9 cellular contexts compared by ENCODE assay signal in the genomic region with DNA sequence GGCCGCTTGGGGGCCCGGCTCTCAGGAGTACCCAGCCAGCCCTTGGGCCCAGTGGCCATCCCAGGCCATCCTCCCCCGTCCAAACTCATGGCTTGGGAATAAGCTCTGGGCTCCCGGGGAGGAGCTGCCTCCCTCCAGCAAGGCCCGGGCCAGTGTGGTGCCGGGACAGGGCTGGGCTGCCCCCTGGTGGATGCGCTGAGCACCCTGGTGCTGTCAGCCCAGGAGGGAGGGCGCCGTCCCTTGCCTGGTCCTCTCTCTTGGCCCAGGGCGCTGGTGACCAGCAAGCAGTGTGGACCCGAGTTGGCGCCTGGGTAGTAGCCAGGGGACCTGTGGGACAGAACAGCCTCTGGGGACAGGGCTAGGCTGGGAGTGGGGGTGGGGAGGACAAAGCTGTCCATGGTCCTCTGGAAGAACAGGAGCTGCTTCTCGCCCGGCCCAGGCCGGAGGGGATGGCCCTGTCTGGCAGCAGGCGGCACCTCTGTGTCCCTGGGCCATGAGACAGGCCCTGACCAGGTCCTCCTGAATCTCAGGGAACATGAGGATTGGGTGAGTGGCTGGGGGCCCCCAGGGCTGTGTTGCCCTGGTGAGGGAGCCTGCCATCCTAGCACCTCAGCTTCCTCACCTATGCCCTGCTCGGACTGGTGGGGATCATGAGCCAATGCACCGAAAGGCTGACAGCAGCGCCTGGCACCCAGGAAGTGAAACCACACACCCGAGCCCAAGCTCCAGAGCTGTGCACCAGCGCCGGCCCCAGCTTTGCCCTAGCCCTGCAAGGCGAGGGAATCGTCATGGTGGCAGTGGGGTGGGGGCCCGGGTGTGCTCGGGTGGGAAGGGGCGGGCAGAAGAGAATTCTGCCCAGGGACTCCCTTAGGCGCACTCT. TPM values are rescaled to one million over a fixed set of nuclear protein-coding genes. Genes with fewer than 3 reads are reported as not detected.
A peak's percentile ranks its signal among the peaks of the same experiment; 100 is the strongest.
DNase-seq lines count a peak whose midpoint lies in the region; ATAC-seq and TF ChIP-seq lines count a peak whose summit lies in the region.
"Had no signal": no experiment of that assay in that cellular context is flagged by ENCODE, and none has a peak within 500 bp of the region (broad histone marks: within the 10 kb centered on the region; RNA-seq: fewer than 3 reads in every experiment).

No MANE protein-coding gene starts in this region.

- H3K4me3 ChIP-seq in Caco-2 (ENCODE audit: low read depth, low read length) (no peak overlapping the region), HEK293 (ENCODE audit: low read depth, low read length) (no peak overlapping the region), RWPE2 (ENCODE audit: severe bottlenecking) (no peak overlapping the region), ovary (no peak overlapping the region), tibial artery (no peak overlapping the region)

- H3K27me3 Mint-ChIP-seq in Caco-2 (ENCODE audit: insufficient read depth, unreplicated experiment): no peaks in the 10 kb centered on the region
- H3K27me3 Mint-ChIP-seq: activated naive CD4-positive, alpha-beta T cell treated with anti-CD3 and anti-CD28 coated beads, Interleukin-2, amount 50 U/mL, for 24 hours had no signal

- BruUV-seq in Caco-2 (replicated peaks; lab: Mats Ljungman, UMichigan): no TSS peak

- H3K36me3 ChIP-seq in Caco-2 (ENCODE audit: control insufficient read depth, insufficient read depth, low read length): no peaks in the 10 kb centered on the region
- peaks cover 0 to 19% of the 10 kb centered on the region in 2 experiments; a peak in 1 of 3 replicates for H3K36me3 ChIP-seq in HEK293 (ENCODE audit: control insufficient read depth in 2 of 2, insufficient read depth in 1 of 2, low read length in 2 of 2)
- no peaks in the 10 kb centered on the region for H3K36me3 ChIP-seq in RWPE2 (ENCODE audit: low read depth)
- no peaks in the 10 kb centered on the region for H3K36me3 ChIP-seq in ovary
- H3K36me3 ChIP-seq in tibial artery: peaks cover 0 to 13% (median 0%) of the 10 kb centered on the region in 3 donors

- H3K27ac ChIP-seq in HEK293 (ENCODE audit: extremely low read depth, low read depth, low read length) (no peak overlapping the region), RWPE2 (ENCODE audit: poor library complexity, severe bottlenecking) (no peak overlapping the region), ovary (peak overlapping the region in 1 of 2 donors; percentile 45), tibial artery (peak overlapping the region; percentile 48)

- peak; percentile 88 for ATAC-seq in RWPE2 (ENCODE audit: low read depth)

- H3K4me1 ChIP-seq in Caco-2: no peaks in the 10 kb centered on the region
- H3K4me1 ChIP-seq in HEK293 (ENCODE audit: control insufficient read depth, insufficient read depth, low read length): no peaks in the 10 kb centered on the region
- H3K4me1 ChIP-seq in RWPE2 (ENCODE audit: insufficient read depth, poor library complexity, severe bottlenecking): no peaks in the 10 kb centered on the region
- peaks cover 4% of the 10 kb centered on the region for H3K4me1 ChIP-seq in ovary (ENCODE audit: insufficient read depth)
- H3K4me1 ChIP-seq in tibial artery: peaks cover 0 to 16% (median 12%) of the 10 kb centered on the region in 4 donors

- no peak overlapping the region for H3K27ac Mint-ChIP-seq in Caco-2 (ENCODE audit: unreplicated experiment)
- H3K27ac Mint-ChIP-seq: activated naive CD4-positive, alpha-beta T cell treated with anti-CD3 and anti-CD28 coated beads, Interleukin-2, amount 50 U/mL, for 24 hours had no signal

- DNase-seq in Caco-2: peak in 1 of 2 experiments; percentile 71
- DNase-seq in RWPE2 (ENCODE audit: low spot score): peak; percentile 71
- DNase-seq in activated effector memory CD4-positive, alpha-beta T cell treated with Interleukin-2 at 50 U/mL for 16 hours: peak; percentile 61
- peak; percentile 56 for DNase-seq in foreskin melanocyte
- peak; percentile 84 to 90 (median 87) for DNase-seq in ovary
- DNase-seq in tibial artery: peak; percentile 82 to 91
- DNase-seq in NCI-H2107 (lab: John Stamatoyannopoulos, UW): no peak

- no peaks in the 10 kb centered on the region for H3K27me3 ChIP-seq in Caco-2 (replicated peaks; ENCODE audit: control insufficient read depth, insufficient read depth, low read length)
- H3K27me3 ChIP-seq in RWPE2 (ENCODE audit: insufficient read depth, poor library complexity, severe bottlenecking): no peaks in the 10 kb centered on the region
- H3K27me3 ChIP-seq in ovary: no peaks in the 10 kb centered on the region
- H3K27me3 ChIP-seq in tibial artery: no peaks in the 10 kb centered on the region

- CTCF ChIA-PET in Caco-2 (lab: Charles Lee) (interaction anchor here (0.6 to 1.8 kb wide), 5 partner anchors 9 to 1233 kb away, joined by 3 to 29 read pairs (median 5); partner anchors contain the start of genes FAAP20, MORN1 and RER1), HEK293 (lab: Yijun Ruan, JAX) (interaction anchor here (0.6 to 6.0 kb wide), 30 partner anchors 9 to 480 kb away, joined by 3 to 105 read pairs (median 4); partner anchors contain the start of genes FAAP20, MORN1 and RER1)

- WGBS in ovary, 3 donors: 39 to 47% (median 43%) methylated on average over 27 to 28 of the region's 28 CpGs

- peak; percentile 31 for TF ChIP-seq POLR2A in ovary (IDR thresholded peaks at IDR 0.05)

- intact Hi-C loops in Caco-2 (cut with micrococcal nuclease; ENCODE audit: unreplicated experiment): loop anchor here (1.0 kb wide), 1 partner anchor 187 kb away; no protein-coding TSS in a partner anchor
- intact Hi-C loops in ovary (cut with DNase I): loop anchor here (1.0 to 5.0 kb wide), 7 partner anchors 60 to 187 kb away; partner anchors contain the start of gene FAAP20 (in 1 of the 4)
- intact Hi-C loops in tibial artery (cut with DNase I; ENCODE audit: low total_unique reads): loop anchor here (1.0 to 10.0 kb wide), 2 partner anchors 67 to 187 kb away; no protein-coding TSS in a partner anchor

- H3K9me3 ChIP-seq in Caco-2 (no peaks in the 10 kb centered on the region), HEK293 (ENCODE audit: control insufficient read depth, insufficient read depth, low read depth, low read length) (no peaks in the 10 kb centered on the region), RWPE2 (ENCODE audit: severe bottlenecking) (no peaks in the 10 kb centered on the region), ovary (no peaks in the 10 kb centered on the region), tibial artery (no peaks in the 10 kb centered on the region)

- H3K36me3 Mint-ChIP-seq in Caco-2 (ENCODE audit: insufficient read depth, unreplicated experiment): no peaks in the 10 kb centered on the region
- H3K36me3 Mint-ChIP-seq: activated naive CD4-positive, alpha-beta T cell treated with anti-CD3 and anti-CD28 coated beads, Interleukin-2, amount 50 U/mL, for 24 hours had no signal

- H3K4me1 Mint-ChIP-seq in Caco-2 (ENCODE audit: low read depth, unreplicated experiment): no peaks in the 10 kb centered on the region
- H3K4me1 Mint-ChIP-seq: activated naive CD4-positive, alpha-beta T cell treated with anti-CD3 and anti-CD28 coated beads, Interleukin-2, amount 50 U/mL, for 24 hours had no signal

- TF ChIP-seq CTCF in Caco-2 (IDR thresholded peaks at IDR 0.05; ENCODE audit: insufficient read depth in 1 of 2, low read depth in 1 of 2, low read length in 1 of 2, severe bottlenecking in 1 of 2, unreplicated experiment in 1 of 2) (peak; percentile 50 to 67), HEK293 (tag by site-specific recombination; IDR thresholded peaks at IDR 0.05) (peak; percentile 96), RWPE2 (IDR thresholded peaks at IDR 0.05; ENCODE audit: poor library complexity, severe bottlenecking) (peak; percentile 85), ovary (IDR thresholded peaks at IDR 0.05) (peak; percentile 81 to 97 (median 95)), tibial artery (IDR thresholded peaks at IDR 0.05) (peak; percentile 97 to 99)

- no peak overlapping the region for H3K4me3 Mint-ChIP-seq in Caco-2 (ENCODE audit: unreplicated experiment)
- H3K4me3 Mint-ChIP-seq: activated naive CD4-positive, alpha-beta T cell treated with anti-CD3 and anti-CD28 coated beads, Interleukin-2, amount 50 U/mL, for 24 hours had no signal

- no peaks in the 10 kb centered on the region for H3K9me3 Mint-ChIP-seq in Caco-2 (ENCODE audit: unreplicated experiment)
- H3K9me3 Mint-ChIP-seq: activated naive CD4-positive, alpha-beta T cell treated with anti-CD3 and anti-CD28 coated beads, Interleukin-2, amount 50 U/mL, for 24 hours had no signal

- no peak for TF ChIP-seq EP300 in ovary (IDR thresholded peaks at IDR 0.05)

- POLR2A ChIA-PET in Caco-2 (lab: Charles Lee) (interaction anchor here (0.6 kb wide), 1 partner anchor 10 kb away, joined by 5 read pairs; the partner anchor contains the start of gene RER1), HEK293 (lab: Yijun Ruan, JAX) (interaction anchor here (0.6 to 1.9 kb wide), 9 partner anchors 10 to 826 kb away, joined by 3 to 24 read pairs (median 4); partner anchors contain the start of genes FAAP20, MORN1 and RER1)

TF ChIP-seq in HEK293, 187 proteins besides CTCF, POLR2A, EP300 and RAD21 (continues in another document):
- TF ChIP-seq ZNF2 (tag by site-specific recombination; IDR thresholded peaks at IDR 0.05) (peak; percentile 90), IKZF3 (tag by site-specific recombination; IDR thresholded peaks at IDR 0.05) (peak; percentile 60; the same call in 1 of the 2 replicates), ZFP41 (tag by site-specific recombination; IDR thresholded peaks at IDR 0.05; ENCODE audit: borderline replicate concordance) (no peak), GLIS1 (tag by site-specific recombination; IDR thresholded peaks at IDR 0.05) (peak; percentile 70), ZBTB48 (tag by site-specific recombination; IDR thresholded peaks at IDR 0.05) (no peak), KLF17 (tag by site-specific recombination; IDR thresholded peaks at IDR 0.05) (peak; percentile 58; the same call in 1 of the 2 replicates)

RNA-seq across cellular contexts. Expression of gene MORN1, which starts 9.4 kb away (rescaled TPM):
- 8.6 and 9.1 TPM in 2 replicates for total RNA-seq in Caco-2 (2022)
- 10 to 100 TPM; 15.6 to 24.2 (median 17.8) TPM for total RNA-seq in ovary
- 1 to 10 TPM; 1.7 to 8.6 TPM for polyA plus RNA-seq in ovary

RNA-seq across cellular contexts. Expression of gene RER1, which starts 9.7 kb away (rescaled TPM):
- 136 and 141 TPM in 2 replicates for total RNA-seq in Caco-2 (2022)
- total RNA-seq in ovary: 100 to 1,000 TPM in 3 of 7 donors, 10 to 100 TPM in 4; 51.0 to 130 (median 99.0) TPM
- 100 to 1,000 TPM in 1 of 2 donors, 10 to 100 TPM in 1; 66.0 to 224 TPM for polyA plus RNA-seq in ovary

RNA-seq across cellular contexts. Expression of gene PEX10, which starts 30.4 kb away (rescaled TPM):
- total RNA-seq in Caco-2 (2022): 19.7 and 21.9 TPM in 2 replicates
- 10 to 100 TPM; 14.4 to 25.9 (median 23.0) TPM for total RNA-seq in ovary
- 10 to 100 TPM; 14.5 to 19.3 TPM for polyA plus RNA-seq in ovary

Comparison
In these comparisons a context has a peak if more than half of its experiments do, and no peak if none do; other contexts are left out.
1. H3K27ac ChIP-seq: peak in tibial artery (2 of 2); none in HEK293 (single experiment) and RWPE2 (single experiment).
2. Peak in every context shown above with its lines, with median percentiles within 50 percentile points of each other: CTCF ChIP-seq.